8 cellular contexts compared by ENCODE assay signal in the genomic region with DNA sequence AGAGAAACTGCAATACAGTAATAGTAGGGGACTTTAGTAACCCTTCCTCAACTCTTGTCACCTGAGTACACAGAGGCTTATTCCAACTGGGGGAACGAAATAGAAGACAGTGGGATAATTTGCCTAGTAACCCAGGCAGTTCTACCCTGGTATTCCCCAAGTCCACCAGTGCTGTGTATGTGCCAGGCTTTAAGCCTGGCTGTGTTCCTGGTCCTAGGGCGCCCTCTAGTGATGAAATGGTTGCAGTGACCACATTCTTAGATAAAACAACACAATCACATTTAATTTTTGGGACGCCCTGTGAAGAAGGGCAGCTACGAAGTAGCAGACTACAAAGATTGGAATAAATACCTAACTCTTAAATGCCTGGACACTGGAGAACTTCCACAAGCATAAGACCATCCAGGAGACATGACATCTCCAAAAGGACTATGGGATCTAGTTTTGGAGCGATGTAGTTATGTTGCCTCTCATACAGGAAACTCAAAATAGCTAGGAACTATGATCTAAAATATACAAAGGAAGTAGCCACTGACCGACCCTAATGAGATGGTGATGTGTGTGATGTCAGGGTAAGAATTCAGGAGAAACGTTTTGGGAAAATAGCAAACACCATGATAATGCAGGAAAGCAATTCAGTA.
DNase-seq lines count a peak whose midpoint lies in the region; ATAC-seq and TF ChIP-seq lines count a peak whose summit lies in the region.

No MANE protein-coding gene starts in this region.

- no peak overlapping the region for H3K27ac Mint-ChIP-seq in activated CD4-positive, alpha-beta T cell treated with anti-CD3 and anti-CD28 coated beads, Interleukin-2, amount 10 ng/mL, durations not matched to agents 24 days and 14 days

- intact Hi-C loops in activated CD4-positive, alpha-beta T cell treated with anti-CD3 and anti-CD28 coated beads, Interleukin-2, amount 10 ng/mL, durations not matched to agents 24 days and 14 days (cut with micrococcal nuclease), result loop anchor here (1.0 to 10.0 kb wide), 4 partner anchors 71 to 327 kb away; no protein-coding TSS in a partner anchor

- TF ChIP-seq CTCF in AG04449 (IDR thresholded peaks at IDR 0.05; ENCODE audit: insufficient read depth, low read length, missing control alignments), result peak; percentile 58

- DNase-seq in AG04449 (ENCODE audit: low read depth, low spot score), result no peak
- DNase-seq in NCI-H446 (lab: John Stamatoyannopoulos, UW), result peak; percentile 31 to 67
- DNase-seq in activated CD4-positive, alpha-beta T cell treated with anti-CD3 and anti-CD28 coated beads, Interleukin-2, amount 10 ng/mL, durations not matched to agents 24 days and 14 days, result peak; percentile 85
- peak; percentile 43 for DNase-seq in dedifferentiated amniotic fluid mesenchymal stem cell (ENCODE audit: extremely low spot score)
- DNase-seq in lung microvascular endothelial cell (ENCODE audit: low read depth in 2 of 2), result peak; percentile 77 to 88
- peak; percentile 5 to 36 for DNase-seq in stimulated activated CD8-positive, alpha-beta memory T cell treated with anti-CD3 and anti-CD28 coated beads, Interleukin-2, amount 100 ng/mL, for 48 hours (ENCODE audit: low read depth in 2 of 2)

- CTCF ChIA-PET in AG04449 (lab: Yijun Ruan, JAX), result interaction anchor here (0.8 to 4.0 kb wide), 9 partner anchors 12 to 328 kb away, joined by 3 to 49 read pairs (median 3); partner anchors contain the start of gene XIST

- H3K4me3 Mint-ChIP-seq in activated CD4-positive, alpha-beta T cell treated with anti-CD3 and anti-CD28 coated beads, Interleukin-2, amount 10 ng/mL, durations not matched to agents 24 days and 14 days, result no peak overlapping the region

- no peaks in the 10 kb centered on the region for H3K27me3 Mint-ChIP-seq in activated CD4-positive, alpha-beta T cell treated with anti-CD3 and anti-CD28 coated beads, Interleukin-2, amount 10 ng/mL, durations not matched to agents 24 days and 14 days

- no peaks in the 10 kb centered on the region for H3K9me3 Mint-ChIP-seq in activated CD4-positive, alpha-beta T cell treated with anti-CD3 and anti-CD28 coated beads, Interleukin-2, amount 10 ng/mL, durations not matched to agents 24 days and 14 days

- no peaks in the 10 kb centered on the region for H3K4me1 Mint-ChIP-seq in activated CD4-positive, alpha-beta T cell treated with anti-CD3 and anti-CD28 coated beads, Interleukin-2, amount 10 ng/mL, durations not matched to agents 24 days and 14 days

- no peak overlapping the region for H3K4me3 ChIP-seq in AG04449 (ENCODE audit: low read depth, low read length)

- ATAC-seq in GM18867 (IDR thresholded peaks at IDR 0.05; ENCODE audit: unreplicated experiment) (peak; percentile 94), HG03135 (IDR thresholded peaks at IDR 0.05; ENCODE audit: unreplicated experiment) (peak; percentile 97)

- POLR2A ChIA-PET in AG04449 (lab: Yijun Ruan, JAX), result no interaction called here

- H3K36me3 Mint-ChIP-seq in activated CD4-positive, alpha-beta T cell treated with anti-CD3 and anti-CD28 coated beads, Interleukin-2, amount 10 ng/mL, durations not matched to agents 24 days and 14 days (ENCODE audit: low read depth), result no peaks in the 10 kb centered on the region
